Comparison of ENCODE assay signal across 8 cellular contexts in the genomic region with DNA sequence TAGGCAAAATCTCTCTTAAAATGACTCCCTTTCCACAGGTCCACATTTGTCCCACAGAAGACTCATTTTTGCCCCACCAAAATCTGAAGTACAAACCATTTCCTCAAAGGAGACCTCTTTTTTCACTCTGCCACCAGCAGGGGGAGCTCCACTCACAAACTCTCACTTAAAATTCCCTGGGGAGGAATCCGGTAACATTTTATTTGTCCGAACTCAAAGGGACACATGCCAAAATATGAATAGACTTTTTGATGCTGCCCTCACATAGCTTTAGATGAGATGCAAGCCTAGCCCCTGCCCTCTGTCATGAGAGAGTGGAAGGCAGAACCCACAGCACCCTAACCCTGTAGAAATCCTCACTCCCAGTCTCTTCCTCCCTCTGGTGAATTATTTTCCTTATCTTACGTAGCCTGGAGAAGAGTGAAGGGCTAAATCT. TPM values are rescaled to one million over a fixed set of nuclear protein-coding genes. Genes with fewer than 3 reads are reported as not detected.
A peak's percentile ranks its signal among the peaks of the same experiment; 100 is the strongest.
DNase-seq lines count a peak whose midpoint lies in the region; ATAC-seq and TF ChIP-seq lines count a peak whose summit lies in the region.

No MANE protein-coding gene starts in this region.

- H3K27ac Mint-ChIP-seq in activated CD4-positive, alpha-beta T cell treated with anti-CD3 and anti-CD28 coated beads, Interleukin-2, amount 10 ng/mL, durations not matched to agents 7 days and 5 days: no peak overlapping the region

- H3K27me3 ChIP-seq in dorsolateral prefrontal cortex: no peaks in the 10 kb centered on the region

- H3K9me3 Mint-ChIP-seq in activated CD4-positive, alpha-beta T cell treated with anti-CD3 and anti-CD28 coated beads, Interleukin-2, amount 10 ng/mL, durations not matched to agents 7 days and 5 days: no peaks in the 10 kb centered on the region

- H3K36me3 Mint-ChIP-seq in activated CD4-positive, alpha-beta T cell treated with anti-CD3 and anti-CD28 coated beads, Interleukin-2, amount 10 ng/mL, durations not matched to agents 7 days and 5 days (ENCODE audit: low read depth): no peaks in the 10 kb centered on the region

- no peak overlapping the region for H3K4me3 Mint-ChIP-seq in activated CD4-positive, alpha-beta T cell treated with anti-CD3 and anti-CD28 coated beads, Interleukin-2, amount 10 ng/mL, durations not matched to agents 7 days and 5 days

- no peak for ATAC-seq in activated CD4-positive, CD25-positive, alpha-beta regulatory T cell treated with anti-CD3 and anti-CD28 coated beads, Interleukin-2, amount 50 U/mL, for 24 hours
- ATAC-seq in HG02870 (IDR thresholded peaks at IDR 0.05; ENCODE audit: unreplicated experiment): no peak

- intact Hi-C loops in dorsolateral prefrontal cortex (cut with DNase I): loop anchor here (2.0 to 10.0 kb wide), 2 partner anchors 293 kb away; no protein-coding TSS in a partner anchor

- H3K4me3 ChIP-seq in dorsolateral prefrontal cortex: peak overlapping the region in 42 of 59 donors; percentile 1 to 54 (median 30)

- DNase-seq in activated CD4-positive, CD25-positive, alpha-beta regulatory T cell (lab: John Stamatoyannopoulos, UW): peak; percentile 6 to 54 (median 29)
- peak; percentile 6 for DNase-seq in NCI-H2107 treated with DMSO at 0.1 percent for 48 hours (lab: John Stamatoyannopoulos, UW; ENCODE audit: unreplicated experiment)
- peak; percentile 60 for DNase-seq in activated CD4-positive, alpha-beta T cell treated with anti-CD3 and anti-CD28 coated beads, Interleukin-2, amount 10 ng/mL, durations not matched to agents 7 days and 5 days
- DNase-seq in dorsolateral prefrontal cortex: peak in 8 of 10 donors; percentile 36 to 59 (median 50)
- peak; percentile 80 for DNase-seq in medulla oblongata (ENCODE audit: extremely low spot score)
- peak; percentile 34 for DNase-seq in stimulated activated CD8-positive, alpha-beta memory T cell treated with anti-CD3 and anti-CD28 coated beads, Interleukin-15, amount 100 ng/mL, for 24 hours (ENCODE audit: low read depth)

- peak; percentile 78 to 97 (median 86) for TF ChIP-seq CTCF in dorsolateral prefrontal cortex (IDR thresholded peaks at IDR 0.05 in 54 of 56, conservative IDR thresholded peaks at IDR 0.05 in 2 of 56; ENCODE audit: low read depth in 1 of 56, partially characterized antibody in 56 of 56)

- H3K27ac ChIP-seq in dorsolateral prefrontal cortex: no peak overlapping the region

- POLR2A ChIA-PET in activated CD4-positive, alpha-beta T cell treated with anti-CD3 and anti-CD28 coated beads, Interleukin-2, amount 10 ng/mL, durations not matched to agents 7 days and 5 days (lab: Charles Lee): no interaction called here

- CTCF ChIA-PET in activated CD4-positive, alpha-beta T cell treated with anti-CD3 and anti-CD28 coated beads, Interleukin-2, amount 10 ng/mL, durations not matched to agents 7 days and 5 days (lab: Charles Lee): interaction anchor here (0.6 to 1.6 kb wide), 4 partner anchors 38 to 1146 kb away, joined by 3 to 4 read pairs (median 4); no protein-coding TSS in a partner anchor

- peaks cover 5% of the 10 kb centered on the region for H3K4me1 Mint-ChIP-seq in activated CD4-positive, alpha-beta T cell treated with anti-CD3 and anti-CD28 coated beads, Interleukin-2, amount 10 ng/mL, durations not matched to agents 7 days and 5 days

- H3K27me3 Mint-ChIP-seq in activated CD4-positive, alpha-beta T cell treated with anti-CD3 and anti-CD28 coated beads, Interleukin-2, amount 10 ng/mL, durations not matched to agents 7 days and 5 days: no peaks in the 10 kb centered on the region

RNA-seq across cellular contexts. Expression of gene RMDN2, which starts 57.1 kb away (rescaled TPM):
- total RNA-seq in activated CD4-positive, alpha-beta T cell treated with anti-CD3 and anti-CD28 coated beads, Interleukin-2, amount 10 ng/mL, durations not matched to agents 7 days and 5 days: 1 to 10 TPM; 2.0 to 2.9 TPM
- total RNA-seq in dorsolateral prefrontal cortex: 10 to 100 TPM in 115 of 120 experiments, 1 to 10 TPM in 5; 6.9 to 24.8 (median 14.3) TPM

Comparison
In these comparisons a context has a peak if more than half of its experiments do, and no peak if none do; other contexts are left out.
1. DNase-seq: peak in every context shown above with its lines; median percentile 80 in medulla oblongata; 60 in activated CD4-positive, alpha-beta T cell treated with anti-CD3 and anti-CD28 coated beads, Interleukin-2, amount 10 ng/mL, durations not matched to agents 7 days and 5 days; 50 in dorsolateral prefrontal cortex; 34 in stimulated activated CD8-positive, alpha-beta memory T cell treated with anti-CD3 and anti-CD28 coated beads, Interleukin-15, amount 100 ng/mL, for 24 hours; 29 in activated CD4-positive, CD25-positive, alpha-beta regulatory T cell; 6 in NCI-H2107 treated with DMSO at 0.1 percent for 48 hours.